Comparison of ENCODE assay signal across 4 cellular contexts in the genomic region with DNA sequence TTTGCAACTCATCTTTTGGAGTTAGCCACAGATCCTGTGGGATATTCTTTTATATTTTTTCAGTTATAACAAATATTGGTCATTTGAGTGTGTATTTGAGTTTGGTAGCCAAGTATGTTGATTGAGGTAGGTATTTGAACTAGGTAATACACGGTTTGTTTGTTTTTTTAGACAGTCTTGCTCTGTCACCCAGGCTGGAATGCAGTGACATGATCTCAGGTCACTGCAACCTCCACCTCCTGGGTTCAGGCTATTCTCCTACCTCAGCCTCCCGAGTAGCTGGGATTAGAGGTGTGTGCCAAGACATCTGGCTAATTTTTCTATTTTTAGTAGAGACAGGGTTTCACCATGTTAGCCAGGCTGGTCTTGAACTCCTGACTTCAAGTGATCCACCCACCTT. TPM values are rescaled to one million over a fixed set of nuclear protein-coding genes. Genes with fewer than 3 reads are reported as not detected.
"Had no signal": no experiment of that assay in that cellular context is flagged by ENCODE, and none has a peak within 500 bp of the region (broad histone marks: within the 10 kb centered on the region; RNA-seq: fewer than 3 reads in every experiment).

No MANE protein-coding gene starts in this region.

RNA-seq across cellular contexts. Expression of a gene that starts 37.0 kb away (rescaled TPM):
- total RNA-seq: GM23338, H1, H4 had no signal
- polyA plus RNA-seq: GM23248 had no signal
